ENCODE assay signal across 12 cellular contexts in the genomic region with DNA sequence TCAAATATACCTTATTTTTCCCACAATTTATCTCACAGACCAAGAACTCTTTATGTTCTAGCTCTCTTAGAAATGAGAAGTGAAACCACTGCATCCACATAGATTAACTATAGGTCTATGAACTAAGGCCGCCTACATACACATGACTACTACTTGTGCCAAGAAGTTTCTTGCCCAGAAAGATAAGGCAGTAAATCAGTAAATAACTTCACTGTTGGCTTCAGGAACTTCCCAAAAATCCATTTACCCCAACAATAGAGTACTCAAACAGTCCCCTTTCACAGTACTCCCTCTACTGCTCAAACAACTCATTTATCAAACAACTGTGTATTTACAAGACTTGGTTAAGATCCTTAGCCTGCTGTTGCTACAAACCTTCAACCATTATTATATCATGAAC.
DNase-seq lines count a peak whose midpoint lies in the region; ATAC-seq and TF ChIP-seq lines count a peak whose summit lies in the region.
"Had no signal": no experiment of that assay in that cellular context is flagged by ENCODE, and none has a peak within 500 bp of the region (broad histone marks: within the 10 kb centered on the region; RNA-seq: fewer than 3 reads in every experiment).

No MANE protein-coding gene starts in this region.

- H3K27me3 ChIP-seq in colonic mucosa: no peaks in the 10 kb centered on the region

- ATAC-seq in Right ventricle myocardium superior (ENCODE audit: poor library complexity): peak; percentile 53
- ATAC-seq in HG03565 (IDR thresholded peaks at IDR 0.05; ENCODE audit: unreplicated experiment): peak; percentile 93
- no peak for ATAC-seq in GM21529 (IDR thresholded peaks at IDR 0.05; ENCODE audit: unreplicated experiment)
- no peak for ATAC-seq in GM21786 (IDR thresholded peaks at IDR 0.05; ENCODE audit: unreplicated experiment)
- ATAC-seq in mucosa of descending colon: no peak

- H3K36me3 ChIP-seq in mucosa of descending colon (ENCODE audit: low read depth) (no peaks in the 10 kb centered on the region), colonic mucosa (no peaks in the 10 kb centered on the region)
- H3K36me3 ChIP-seq: prostate gland had no signal

- H3K4me1 ChIP-seq in mucosa of descending colon (ENCODE audit: low read depth) (no peaks in the 10 kb centered on the region), colonic mucosa (no peaks in the 10 kb centered on the region)
- H3K4me1 ChIP-seq: prostate gland had no signal

- no peaks in the 10 kb centered on the region for H3K9me3 ChIP-seq in mucosa of descending colon
- no peaks in the 10 kb centered on the region for H3K9me3 ChIP-seq in colonic mucosa
- H3K9me3 ChIP-seq: prostate gland had no signal

- no peak overlapping the region for H3K27ac ChIP-seq in colonic mucosa
- H3K27ac ChIP-seq: prostate gland had no signal

- intact Hi-C loops in Right ventricle myocardium superior (cut with DNase I) (no loop called here), cardiac septum (cut with DNase I) (no loop called here), mucosa of descending colon (cut with DNase I, micrococcal nuclease) (no loop called here), colonic mucosa (cut with DNase I) (no loop called here)

- H3K4me3 ChIP-seq in epithelial cell of proximal tubule (ENCODE audit: low read depth, low read length) (no peak overlapping the region), mucosa of descending colon (no peak overlapping the region), colonic mucosa (no peak overlapping the region)
- H3K4me3 ChIP-seq: prostate gland had no signal

- DNase-seq in Right ventricle myocardium superior (no peak), cardiac septum (ENCODE audit: low spot score) (no peak), epithelial cell of proximal tubule (ENCODE audit: low read depth) (no peak), mucosa of descending colon (no peak), colonic mucosa (no peak)
- DNase-seq: dermis blood vessel endothelial cell, NCI-H2171 treated with DMSO at 0.1 percent for 48 hours, T-helper 2 cell had no signal

- TF ChIP-seq CTCF in epithelial cell of proximal tubule (conservative IDR thresholded peaks at IDR 0.05; ENCODE audit: low read depth, low read length): peak; percentile 31
- no peak for TF ChIP-seq CTCF in mucosa of descending colon (IDR thresholded peaks at IDR 0.05)
- no peak for TF ChIP-seq CTCF in colonic mucosa (IDR thresholded peaks at IDR 0.05)

- H3K9ac ChIP-seq in colonic mucosa (ENCODE audit: low read depth in 2 of 2, low read length in 2 of 2): no peak overlapping the region

Comparison
In these comparisons a context has a peak if more than half of its experiments do, and no peak if none do; other contexts are left out.
1. ATAC-seq: peak in Right ventricle myocardium superior (single experiment) and HG03565 (single experiment); none in GM21529 (single experiment), GM21786 (single experiment) and mucosa of descending colon (single experiment).